In the genomic region with DNA sequence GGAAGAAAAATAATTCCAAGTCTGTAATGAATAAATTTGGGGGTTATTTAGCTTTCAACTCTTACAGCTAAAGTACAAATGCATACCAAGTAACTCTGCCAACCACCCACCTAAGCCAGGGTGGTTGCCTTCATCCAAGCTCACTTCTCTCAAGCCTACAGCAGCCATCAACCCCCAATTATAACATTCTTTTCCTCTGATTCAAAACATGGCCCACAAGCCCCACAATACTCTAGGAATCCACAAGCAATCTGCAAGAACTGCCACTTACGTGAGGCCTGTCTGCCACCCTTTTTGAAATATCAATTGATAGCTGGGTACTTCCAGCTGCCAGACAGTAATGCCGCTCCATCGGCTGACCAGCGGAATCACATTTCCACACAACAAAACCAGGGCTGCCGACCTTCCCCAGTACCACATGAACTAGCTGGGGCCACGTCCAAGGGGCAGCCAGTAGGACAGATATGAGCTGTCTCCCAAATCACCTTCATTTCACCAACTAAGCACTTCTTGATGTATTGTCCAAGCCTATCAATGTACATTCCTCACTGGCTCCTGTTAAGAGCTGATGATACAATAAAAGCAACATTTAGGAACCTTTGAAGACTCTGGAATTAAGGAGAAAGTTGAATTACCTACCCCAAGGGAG, we compare ENCODE assay signal across 8 cellular contexts. TPM values are rescaled to one million over a fixed set of nuclear protein-coding genes. Genes with fewer than 3 reads are reported as not detected.
DNase-seq lines count a peak whose midpoint lies in the region; ATAC-seq, FAIRE-seq and TF ChIP-seq lines count a peak whose summit lies in the region.

No MANE protein-coding gene starts in this region.

- H3K27ac Mint-ChIP-seq in Calu3 (ENCODE audit: unreplicated experiment) (peak overlapping the region; percentile 84), nephron (peak overlapping the region; percentile 19 to 53 (median 38))

- no peaks in the 10 kb centered on the region for H3K27me3 ChIP-seq in MG63
- H3K27me3 ChIP-seq in bronchial epithelial cell (ENCODE audit: control insufficient read depth, insufficient read depth, low read length): no peaks in the 10 kb centered on the region
- no peaks in the 10 kb centered on the region for H3K27me3 ChIP-seq in testis

- H3K36me3 Mint-ChIP-seq in Calu3 (ENCODE audit: insufficient read depth, unreplicated experiment) (peaks cover 76% of the 10 kb centered on the region), nephron (ENCODE audit: low read depth) (peaks cover 11% of the 10 kb centered on the region)

- H3K9me3 Mint-ChIP-seq in Calu3 (ENCODE audit: low read depth, unreplicated experiment) (no peaks in the 10 kb centered on the region), nephron (no peaks in the 10 kb centered on the region)

- BruUV-seq in Calu3 (replicated peaks; lab: Mats Ljungman, UMichigan): no TSS peak

- H3K4me3 Mint-ChIP-seq in Calu3 (ENCODE audit: low read depth, unreplicated experiment) (peak overlapping the region; percentile 91), nephron (peak overlapping the region; percentile 37 to 92 (median 87))

- CTCF ChIA-PET in Calu3 (lab: Charles Lee): interaction anchor here (0.6 to 2.2 kb wide), 7 partner anchors 11 to 757 kb away, joined by 3 to 13 read pairs (median 4); no protein-coding TSS in a partner anchor

- TF ChIP-seq CTCF in Calu3 (IDR thresholded peaks at IDR 0.05; ENCODE audit: unreplicated experiment) (no peak), bronchial epithelial cell (IDR thresholded peaks at IDR 0.05; ENCODE audit: insufficient read depth, low read length, severe bottlenecking) (no peak), nephron (IDR thresholded peaks at IDR 0.05; ENCODE audit: unreplicated experiment in 3 of 3) (no peak), testis (IDR thresholded peaks at IDR 0.05) (no peak)

- H3K4me3 ChIP-seq in MG63: no peak overlapping the region
- no peak overlapping the region for H3K4me3 ChIP-seq in bronchial epithelial cell (ENCODE audit: low read depth, low read length)
- no peak overlapping the region for H3K4me3 ChIP-seq in testis

- FAIRE-seq in bronchial epithelial cell (lab: Jason Lieb, UNC): no peak

- intact Hi-C loops in Calu3 (cut with micrococcal nuclease; ENCODE audit: unreplicated experiment): no loop called here
- intact Hi-C loops in testis (cut with DNase I; ENCODE audit: low total_unique reads): no loop called here

- peaks cover 46% of the 10 kb centered on the region for H3K4me1 Mint-ChIP-seq in Calu3 (ENCODE audit: low read depth, unreplicated experiment)
- H3K4me1 Mint-ChIP-seq in nephron: peaks cover 53% of the 10 kb centered on the region

- no peak for ATAC-seq in GM21723 (IDR thresholded peaks at IDR 0.05; ENCODE audit: unreplicated experiment)

- WGBS in testis, 2 donors: 82 to 86% methylated on average over 6 of the region's 6 CpGs

- no peak for TF ChIP-seq POLR2A in testis (IDR thresholded peaks at IDR 0.05)

- peaks cover 8% of the 10 kb centered on the region for H3K4me1 ChIP-seq in testis

- no peak overlapping the region for H3K27ac ChIP-seq in testis

- H3K27me3 Mint-ChIP-seq in Calu3 (ENCODE audit: unreplicated experiment) (no peaks in the 10 kb centered on the region), nephron (ENCODE audit: low read depth) (no peaks in the 10 kb centered on the region)

- H3K36me3 ChIP-seq in MG63 (peaks cover 6% of the 10 kb centered on the region; the same call in 1 of the 2 replicates), bronchial epithelial cell (ENCODE audit: control insufficient read depth, insufficient read depth, low read length) (no peaks in the 10 kb centered on the region), testis (ENCODE audit: low read depth, missing control alignments) (no peaks in the 10 kb centered on the region)

- DNase-seq in Calu3 (no peak), MG63 (peak; percentile 50), bronchial epithelial cell (ENCODE audit: low read depth) (peak; percentile 13), testis (no peak), SK-N-DZ (ENCODE audit: low spot score) (no peak)
- no peak for DNase-seq in stimulated activated CD4-positive, alpha-beta T cell treated with anti-CD3 and anti-CD28 coated beads, Interleukin-2, amount 100 ng/mL, for 48 hours

- no peaks in the 10 kb centered on the region for H3K9me3 ChIP-seq in MG63
- no peaks in the 10 kb centered on the region for H3K9me3 ChIP-seq in testis

RNA-seq across cellular contexts. Expression of a gene that starts 3.2 kb away (rescaled TPM):
- 172 and 183 TPM in 2 replicates for total RNA-seq in Calu3 (2022)
- 21.9 and 42.3 TPM in 2 replicates for total RNA-seq in MG63 (2014; rRNA removed; shearing (Covaris generic); ENCODE audit: low replicate concordance)
- 25.3 and 35.8 TPM in 2 replicates for total RNA-seq in bronchial epithelial cell
- 10 to 100 TPM; 31.7 to 39.9 TPM for total RNA-seq in testis
- 40.3 TPM for polyA plus RNA-seq in testis (ENCODE audit: insufficient read depth, low read depth, low replicate concordance)
- 126 and 130 TPM in 2 replicates for polyA plus RNA-seq in SK-N-DZ (2014; cell fraction: cytosol; rRNA removed)
- 78.0 and 98.0 TPM in 2 replicates for polyA plus RNA-seq in SK-N-DZ (2014; cell fraction: nucleus; rRNA removed)

Comparison
In these comparisons a context has a peak if more than half of its experiments do, and no peak if none do; other contexts are left out.
1. DNase-seq: peak in MG63 (single experiment) and bronchial epithelial cell (single experiment); none in Calu3 (single experiment), stimulated activated CD4-positive, alpha-beta T cell treated with anti-CD3 and anti-CD28 coated beads, Interleukin-2, amount 100 ng/mL, for 48 hours (0 of 2), testis (single experiment) and SK-N-DZ (single experiment).